6 cellular contexts compared by ENCODE assay signal in genomic region chr11:1646540-1646939, GRCh38. TPM values are rescaled to one million over a fixed set of nuclear protein-coding genes. Genes with fewer than 3 reads are reported as not detected.
"Had no signal": no experiment of that assay in that cellular context is flagged by ENCODE, and none has a peak within 500 bp of the region (broad histone marks: within the 10 kb centered on the region; RNA-seq: fewer than 3 reads in every experiment).

No MANE protein-coding gene starts in this region.

RNA-seq across cellular contexts. Expression of gene KRTAP5-5, which starts 17.0 kb away (rescaled TPM):
- total RNA-seq: HepG2, HT-29, HT1080, IMR-90, K562 had no signal
- polyA plus RNA-seq: HepG2, IgD-negative memory B cell, IMR-90, K562 had no signal

RNA-seq across cellular contexts. Expression of gene KRTAP5-4, which starts 24.6 kb away (rescaled TPM):
- total RNA-seq: HepG2, HT-29, HT1080, IMR-90, K562 had no signal
- polyA plus RNA-seq: HepG2, IgD-negative memory B cell, IMR-90, K562 had no signal

RNA-seq across cellular contexts. Expression of gene KRTAP5-3, which starts 38.3 kb away (rescaled TPM):
- total RNA-seq: HepG2, HT-29, HT1080, IMR-90, K562 had no signal
- polyA plus RNA-seq: HepG2, IgD-negative memory B cell, IMR-90, K562 had no signal

RNA-seq across cellular contexts. Expression of gene KRTAP5-2, which starts 48.4 kb away (rescaled TPM):
- total RNA-seq: HepG2, HT-29, HT1080, IMR-90, K562 had no signal
- polyA plus RNA-seq: HepG2, IgD-negative memory B cell, IMR-90, K562 had no signal

RNA-seq across cellular contexts. Expression of gene KRTAP5-6, which starts 50.5 kb away (rescaled TPM):
- total RNA-seq: HepG2, HT-29, HT1080, IMR-90, K562 had no signal
- polyA plus RNA-seq: HepG2, IgD-negative memory B cell, IMR-90, K562 had no signal
